In genomic region chr5:143073761-143074160, GRCh38 we compare ENCODE assay signal across 30 cellular contexts.
"Had no signal": no experiment of that assay in that cellular context is flagged by ENCODE, and none has a peak within 500 bp of the region (broad histone marks: within the 10 kb centered on the region; RNA-seq: fewer than 3 reads in every experiment).

No MANE protein-coding gene starts in this region.

- H3K4me1 ChIP-seq: parathyroid adenoma, prostate gland, right lobe of liver, spleen, upper lobe of right lung, uterus had no signal

- H2AFZ ChIP-seq: parathyroid adenoma had no signal

- ATAC-seq: naive thymus-derived CD8-positive, alpha-beta T cell; natural killer cell treated with Interleukin-12 subunit alpha and Interleukin-12 subunit beta and Interleukin-15 and Interleukin-18, amount 100 ng/mL, for 72 hours; right lobe of liver; stimulated activated memory B cell treated with anti-CD40 and anti-IgM and Interleukin-4, amounts not matched to agents 10 μg/mL and 1 μg/mL and 100 μg/mL, for 72 hours; stimulated activated naive CD8-positive, alpha-beta T cell treated with anti-CD3 and anti-CD28 coated beads, Interleukin-15, amount 100 ng/mL, for 72 hours; stimulated activated naive CD8-positive, alpha-beta T cell treated with anti-CD3 and anti-CD28 coated beads, Interleukin-15, Interleukin-2, amounts not matched to agents 100 U/mL and 50 U/mL, for 24 hours; upper lobe of right lung had no signal

- H3K36me3 ChIP-seq: ovary, prostate gland, right lobe of liver, suprapubic skin, transverse colon, uterus had no signal

- H3K9me3 ChIP-seq: neutrophil, ovary, prostate gland, right atrium auricular region, right lobe of liver, sigmoid colon, suprapubic skin, testis, tibial artery, transverse colon, upper lobe of right lung, uterus had no signal

- H3K27me3 ChIP-seq: neutrophil, ovary, right atrium auricular region, right lobe of liver, sigmoid colon, spleen, suprapubic skin, testis, tibial artery, transverse colon, upper lobe of right lung, uterus had no signal

- H3K27ac ChIP-seq: neutrophil, ovary, parathyroid adenoma, prostate gland, right atrium auricular region, right lobe of liver, spleen, suprapubic skin, testis, tibial artery, transverse colon, upper lobe of right lung, uterus had no signal

- H3K4me3 ChIP-seq: ovary, prostate gland, right atrium auricular region, right lobe of liver, sigmoid colon, spleen, suprapubic skin, testis, tibial artery, transverse colon, upper lobe of right lung, uterus had no signal

- H3K79me2 ChIP-seq: parathyroid adenoma had no signal

- H3K9ac ChIP-seq: parathyroid adenoma had no signal

- DNase-seq: naive B cell; naive thymus-derived CD8-positive, alpha-beta T cell; nephron progenitor cell; nucleus accumbens; ovary; retina; right lobe of liver; sigmoid colon; small intestine; spleen; stimulated activated CD4-positive, alpha-beta T cell treated with anti-CD3 and anti-CD28 coated beads, Interleukin-12 subunit alpha, Interleukin-12 subunit beta, amount 100 ng/mL, for 4 hours; stimulated activated CD4-positive, alpha-beta T cell treated with anti-CD3 and anti-CD28 coated beads, Interleukin-1b, Interleukin-23, amount 100 ng/mL, for 48 hours; stimulated activated CD4-positive, alpha-beta T cell treated with anti-CD3 and anti-CD28 coated beads, Interleukin-4, amount 100 ng/mL, for 1 hour; stimulated activated CD4-positive, alpha-beta T cell treated with anti-CD3 and anti-CD28 coated beads, Interleukin-4, amount 100 ng/mL, for 4 hours; stimulated activated CD8-positive, alpha-beta memory T cell treated with anti-CD3 and anti-CD28 coated beads, Interleukin-4, amount 100 ng/mL, for 48 hours; stimulated activated naive CD4-positive, alpha-beta T cell; stimulated activated naive CD8-positive, alpha-beta T cell treated with anti-CD3 and anti-CD28 coated beads, Interleukin-15, amount 100 ng/mL, for 72 hours; stimulated activated naive CD8-positive, alpha-beta T cell treated with anti-CD3 and anti-CD28 coated beads, Interleukin-15, Interleukin-2, amounts not matched to agents 100 U/mL and 50 U/mL, for 24 hours; testis; tibial artery; transverse colon; upper lobe of right lung; uterus had no signal

- FAIRE-seq: small intestine had no signal
